In genomic region chr2:229780856-229781773, GRCh38 we compare ENCODE assay signal across 8 cellular contexts.
A peak's percentile ranks its signal among the peaks of the same experiment; 100 is the strongest.
DNase-seq lines count a peak whose midpoint lies in the region; TF ChIP-seq lines count a peak whose summit lies in the region.

No MANE protein-coding gene starts in this region.

- TF ChIP-seq CTCF in GM10266 (IDR thresholded peaks at IDR 0.05; ENCODE audit: control insufficient read depth, insufficient read depth, low read depth, missing control alignments), result peak; percentile 77
- TF ChIP-seq CTCF in Peyer's patch (IDR thresholded peaks at IDR 0.05), result peak; percentile 48 to 83 (median 76)
- TF ChIP-seq CTCF in endodermal cell (conservative IDR thresholded peaks at IDR 0.05), result peak; percentile 95
- peak; percentile 65 to 81 (median 72) for TF ChIP-seq CTCF in uterus (IDR thresholded peaks at IDR 0.05)

- no peak overlapping the region for H2AFZ ChIP-seq in ACC112 (ENCODE audit: low read length, unreplicated experiment)

- H3K27me3 ChIP-seq in ACC112 (ENCODE audit: insufficient read depth, low read length), result no peaks in the 10 kb centered on the region
- no peaks in the 10 kb centered on the region for H3K27me3 ChIP-seq in HUES64 (ENCODE audit: insufficient read depth, low read length)
- H3K27me3 ChIP-seq in Peyer's patch, result no peaks in the 10 kb centered on the region
- H3K27me3 ChIP-seq in endodermal cell (ENCODE audit: control insufficient read depth, insufficient read depth, low read length, poor library complexity, severe bottlenecking), result no peaks in the 10 kb centered on the region
- no peaks in the 10 kb centered on the region for H3K27me3 ChIP-seq in uterus

- peaks cover 29% of the 10 kb centered on the region for H3K4me1 ChIP-seq in ACC112 (ENCODE audit: control insufficient read depth, insufficient read depth, low read length, unreplicated experiment)
- peaks cover 38% of the 10 kb centered on the region for H3K4me1 ChIP-seq in HUES64 (ENCODE audit: insufficient read depth, low read length)
- no peaks in the 10 kb centered on the region for H3K4me1 ChIP-seq in Peyer's patch
- peaks cover 10% of the 10 kb centered on the region for H3K4me1 ChIP-seq in endodermal cell (ENCODE audit: control insufficient read depth, insufficient read depth, low read length)
- H3K4me1 ChIP-seq in uterus, result no peaks in the 10 kb centered on the region

- peaks cover 21% of the 10 kb centered on the region for H3K79me2 ChIP-seq in ACC112 (ENCODE audit: control insufficient read depth, insufficient read depth, low read length, unreplicated experiment)

- peak overlapping the region; percentile 71 for H3K27ac Mint-ChIP-seq in endodermal cell

- DNase-seq in GM10266 (ENCODE audit: extremely low spot score) (peak; percentile 43), Peyer's patch (no peak), endodermal cell (peak; percentile 68), lung microvascular endothelial cell (ENCODE audit: low read depth in 2 of 2) (peak; percentile 65 to 66), uterus (no peak)
- DNase-seq in activated CD8-positive, alpha-beta memory T cell treated with anti-CD3 and anti-CD28 coated beads, Interleukin-2, amount 50 U/mL, for 4 hours, result no peak

- no peak overlapping the region for H3K9ac ChIP-seq in HUES64 (ENCODE audit: low read depth, low read length)
- H3K9ac ChIP-seq in endodermal cell (ENCODE audit: extremely low read depth, low read length, poor library complexity, severe bottlenecking), result no peak overlapping the region

- H3K27me3 Mint-ChIP-seq in endodermal cell (ENCODE audit: insufficient read depth), result no peaks in the 10 kb centered on the region

- H3K9me3 Mint-ChIP-seq in endodermal cell, result no peaks in the 10 kb centered on the region

- peak overlapping the region; percentile 2 for H3K4me3 Mint-ChIP-seq in endodermal cell

- intact Hi-C loops in uterus (cut with DNase I; ENCODE audit: low total_unique reads), result no loop called here

- H3K4me3 ChIP-seq in ACC112 (ENCODE audit: low read depth, low read length) (no peak overlapping the region), HUES64 (ENCODE audit: low read length) (no peak overlapping the region), Peyer's patch (no peak overlapping the region), endodermal cell (ENCODE audit: low read length) (no peak overlapping the region), uterus (no peak overlapping the region)

- H3K36me3 ChIP-seq in ACC112 (ENCODE audit: insufficient read depth, low read length) (peaks cover 44% of the 10 kb centered on the region), HUES64 (ENCODE audit: insufficient read depth, low read length) (peaks cover 72% of the 10 kb centered on the region), Peyer's patch (peaks cover 0 to 72% (median 0%) of the 10 kb centered on the region in 3 donors), endodermal cell (ENCODE audit: control insufficient read depth, insufficient read depth, low read length) (peaks cover 80% of the 10 kb centered on the region), uterus (no peaks in the 10 kb centered on the region)

- peaks cover 40% of the 10 kb centered on the region for H3K4me1 Mint-ChIP-seq in endodermal cell

- H3K9me3 ChIP-seq in HUES64 (ENCODE audit: insufficient read depth, low read depth, low read length) (no peaks in the 10 kb centered on the region), Peyer's patch (no peaks in the 10 kb centered on the region), endodermal cell (ENCODE audit: control insufficient read depth, low read length) (no peaks in the 10 kb centered on the region), uterus (no peaks in the 10 kb centered on the region)

- H3K27ac ChIP-seq in ACC112 (ENCODE audit: low read depth, low read length) (peak overlapping the region; percentile 28), HUES64 (ENCODE audit: low read depth, low read length) (peak overlapping the region; percentile 61; the same call in 1 of the 2 replicates), Peyer's patch (no peak overlapping the region), endodermal cell (ENCODE audit: low read depth, low read length) (no peak overlapping the region), uterus (peak overlapping the region in 1 of 2 donors; percentile 18)

- TF ChIP-seq POLR2A in Peyer's patch (IDR thresholded peaks at IDR 0.05), result no peak
- no peak for TF ChIP-seq POLR2A in uterus (IDR thresholded peaks at IDR 0.05)

- peaks cover 62% of the 10 kb centered on the region for H3K36me3 Mint-ChIP-seq in endodermal cell (ENCODE audit: low read depth)

Comparison
In these comparisons a context has a peak if more than half of its experiments do, and no peak if none do; other contexts are left out.
1. H3K27ac ChIP-seq: peak in ACC112 (single experiment) and HUES64 (single experiment); none in Peyer's patch (0 of 4) and endodermal cell (single experiment).
2. DNase-seq: peak in GM10266 (single experiment), endodermal cell (single experiment) and lung microvascular endothelial cell (2 of 2); none in Peyer's patch (0 of 3), uterus (0 of 2) and activated CD8-positive, alpha-beta memory T cell treated with anti-CD3 and anti-CD28 coated beads, Interleukin-2, amount 50 U/mL, for 4 hours (single experiment).
3. Peak in every context shown above with its lines, with median percentiles within 50 percentile points of each other: CTCF ChIP-seq.